ENCODE assay signal across 9 cellular contexts in genomic region chr6:16494781-16495180, GRCh38.
DNase-seq lines count a peak whose midpoint lies in the region; ATAC-seq and TF ChIP-seq lines count a peak whose summit lies in the region.
"Had no signal": no experiment of that assay in that cellular context is flagged by ENCODE, and none has a peak within 500 bp of the region (broad histone marks: within the 10 kb centered on the region; RNA-seq: fewer than 3 reads in every experiment).

No MANE protein-coding gene starts in this region.

- no peak overlapping the region for H3K4me3 ChIP-seq in IMR-90 (ENCODE audit: insufficient read depth, low read depth, low read length)

- peaks cover 1% of the 10 kb centered on the region; the same call in 1 of the 2 replicates for H3K36me3 ChIP-seq in IMR-90 (ENCODE audit: control insufficient read depth, insufficient read depth, low read length)

- H3T11ph ChIP-seq in H9 (ENCODE audit: low read length): no peak overlapping the region

- 100% methylated on average over 1 of the region's 3 CpGs; no CpG with 5 or more reads in 1 of the 2 experiments for WGBS in IMR-90 (ENCODE audit: extremely low coverage in 2 of 2, insufficient read length in 1 of 2), 2 experiments
- no CpG with 5 or more reads among the region's 3 CpGs for WGBS in H9 (ENCODE audit: extremely low coverage, insufficient read length, low lambda C conversion rate)

- H3K27ac Mint-ChIP-seq in H9 (peak overlapping the region in 1 of 3 experiments; percentile 4; a peak in 1 of 7 replicates), immature natural killer cell (peak overlapping the region in 2 of 6 donors; percentile 16 to 44)

- H4K5ac ChIP-seq in IMR-90 (ENCODE audit: low read depth, low read length): no peak overlapping the region
- H4K5ac ChIP-seq in H9 (ENCODE audit: insufficient read length, low read depth, low read length): no peak overlapping the region

- H4K91ac ChIP-seq in IMR-90 (ENCODE audit: insufficient read depth, low read depth, low read length) (no peak overlapping the region), H9 (ENCODE audit: insufficient read length, low read depth, low read length) (no peak overlapping the region)

- H3K18ac ChIP-seq in IMR-90 (ENCODE audit: low read depth, low read length): no peak overlapping the region
- H3K18ac ChIP-seq in H9 (ENCODE audit: insufficient read length, low read depth, low read length): no peak overlapping the region

- H2AK5ac ChIP-seq in IMR-90 (ENCODE audit: low read depth, low read length) (no peak overlapping the region), H9 (ENCODE audit: insufficient read length, low read length) (no peak overlapping the region)

- H3K14ac ChIP-seq in IMR-90 (replicated peaks; ENCODE audit: low read depth, low read length): no peak overlapping the region
- no peak overlapping the region for H3K14ac ChIP-seq in H9 (ENCODE audit: insufficient read depth, low read length)

- dilution Hi-C loops in IMR-90 (cut with HindIII; ENCODE audit: low sequenced_read_pairs, unreplicated experiment): no loop called here

- H3K9me3 Mint-ChIP-seq in H9 (peaks cover 7% of the 10 kb centered on the region in 2 experiments; a peak in 4 of 5 replicates), immature natural killer cell (no peaks in the 10 kb centered on the region)

- ATAC-seq in GM18858 (IDR thresholded peaks at IDR 0.05; ENCODE audit: unreplicated experiment) (peak; percentile 83), GM21737 (IDR thresholded peaks at IDR 0.05; ENCODE audit: unreplicated experiment) (peak; percentile 80), IMR-90 (ENCODE audit: low read depth) (no peak)

- peaks cover 8% of the 10 kb centered on the region for H3K4me1 ChIP-seq in IMR-90 (ENCODE audit: control insufficient read depth, insufficient read depth, low read length)
- peaks cover 4% of the 10 kb centered on the region; the same call in 1 of the 2 replicates for H3K4me1 ChIP-seq in H9 (ENCODE audit: insufficient read depth, low read length)

- intact Hi-C loops in IMR-90 (cut with micrococcal nuclease): loop anchor here (5.0 kb wide), 1 partner anchor 162 kb away; no protein-coding TSS in a partner anchor

- H3K4me1 Mint-ChIP-seq in H9: peaks cover 32 to 44% of the 10 kb centered on the region in 2 experiments
- peaks cover 10 to 20% of the 10 kb centered on the region in 2 donors for H3K4me1 Mint-ChIP-seq in immature natural killer cell

- CTCF ChIA-PET in IMR-90 (lab: Yijun Ruan, JAX): interaction anchor here (0.8 kb wide), 1 partner anchor 16 kb away, joined by 3 read pairs; no protein-coding TSS in a partner anchor

- H3K56ac ChIP-seq in IMR-90 (ENCODE audit: extremely low read depth, insufficient read depth, low read length): no peak overlapping the region
- H3K56ac ChIP-seq in H9 (ENCODE audit: insufficient read length, low read depth, low read length): no peak overlapping the region

- H4K8ac ChIP-seq in IMR-90 (ENCODE audit: low read depth in 2 of 2, low read length in 2 of 2) (no peak overlapping the region), H9 (replicated peaks; ENCODE audit: insufficient read length, low read depth, low read length) (no peak overlapping the region)

- DNase-seq in IMR-90 (peak; percentile 31), iris pigment epithelial cell (ENCODE audit: low read depth) (peak; percentile 22), H9 (no peak), putamen (ENCODE audit: low spot score) (no peak), immature natural killer cell (no peak), NCI-H1436 (lab: John Stamatoyannopoulos, UW) (no peak)
- DNase-seq: activated effector memory CD4-positive, alpha-beta T cell treated with anti-CD3 and anti-CD28 coated beads, Interleukin-2, amount 50 U/mL, for 16 hours had no signal

- H2BK12ac ChIP-seq in H9 (ENCODE audit: insufficient read length, low read depth, low read length): no peak overlapping the region

- H2BK15ac ChIP-seq in IMR-90 (ENCODE audit: low read depth, low read length) (no peak overlapping the region), H9 (ENCODE audit: low read depth, low read length) (no peak overlapping the region)

- H3K23ac ChIP-seq in IMR-90 (ENCODE audit: low read depth, low read length) (no peak overlapping the region), H9 (ENCODE audit: insufficient read length, low read depth, low read length) (no peak overlapping the region)

- no peak overlapping the region for H3K27ac ChIP-seq in IMR-90 (ENCODE audit: insufficient read depth, low read length)
- H3K27ac ChIP-seq in H9 (ENCODE audit: insufficient read length, low read depth, low read length): no peak overlapping the region

- H4K20me1 ChIP-seq in IMR-90 (ENCODE audit: insufficient read depth, low read length): no peaks in the 10 kb centered on the region
- no peaks in the 10 kb centered on the region for H4K20me1 ChIP-seq in H9 (ENCODE audit: control insufficient read depth, insufficient read depth, insufficient read length)

- no peaks in the 10 kb centered on the region for H3K23me2 ChIP-seq in H9 (ENCODE audit: insufficient read length, low read depth, low read length, poor library complexity, severe bottlenecking)

- TF ChIP-seq CTCF in IMR-90 (conservative IDR thresholded peaks at IDR 0.05; ENCODE audit: low read depth, low read length) (no peak), H9 (conservative IDR thresholded peaks at IDR 0.05) (no peak)

- no peak overlapping the region for H2BK20ac ChIP-seq in IMR-90 (ENCODE audit: low read depth, low read length)
- no peak overlapping the region for H2BK20ac ChIP-seq in H9 (ENCODE audit: low read depth, low read length, poor library complexity, severe bottlenecking)

- H3K36me3 Mint-ChIP-seq in H9 (ENCODE audit: insufficient read depth in 1 of 3, low read depth in 3 of 3) (peaks cover 1 to 10% (median 7%) of the 10 kb centered on the region in 3 experiments; a peak in 3 of 7 replicates), immature natural killer cell (peaks cover 0 to 17% (median 10%) of the 10 kb centered on the region in 3 donors)

- H2AK9ac ChIP-seq in IMR-90 (replicated peaks; ENCODE audit: low read depth, low read length, poor library complexity): no peak overlapping the region

- H3K79me1 ChIP-seq in IMR-90 (ENCODE audit: low read depth in 1 of 2, low read length in 2 of 2): peaks cover 0 to 8% of the 10 kb centered on the region in 2 experiments; a peak in 3 of 4 replicates
- no peaks in the 10 kb centered on the region for H3K79me1 ChIP-seq in H9 (ENCODE audit: insufficient read depth, low read depth, low read length, poor library complexity, severe bottlenecking)

- in situ Hi-C loops in IMR-90 (cut with MboI; ENCODE audit: low sequenced_read_pairs): no loop called here

- no peak overlapping the region for H3K4ac ChIP-seq in IMR-90 (ENCODE audit: low read depth, low read length)
- no peak overlapping the region for H3K4ac ChIP-seq in H9 (ENCODE audit: low read depth, low read length)

- H3K4me3 Mint-ChIP-seq in H9 (no peak overlapping the region), immature natural killer cell (no peak overlapping the region)

- H3K4me2 ChIP-seq in IMR-90 (ENCODE audit: low read depth, low read length) (no peak overlapping the region), H9 (ENCODE audit: insufficient read depth, insufficient read length, low read length) (no peak overlapping the region)

- no peak for TF ChIP-seq POLR2A in IMR-90 (IDR thresholded peaks at IDR 0.05; ENCODE audit: low read depth, low read length)

- no TSS peak for BruUV-seq in IMR-90 (replicated peaks; lab: Mats Ljungman, UMichigan)

- no peak for TF ChIP-seq RAD21 in IMR-90 (IDR thresholded peaks at IDR 0.05; ENCODE audit: low read length)

- H3K27me3 ChIP-seq in IMR-90 (ENCODE audit: control insufficient read depth, insufficient read depth, low read length) (no peaks in the 10 kb centered on the region), H9 (ENCODE audit: insufficient read depth, low read length) (no peaks in the 10 kb centered on the region)

- H2BK5ac ChIP-seq in IMR-90 (ENCODE audit: low read depth, low read length, poor library complexity, severe bottlenecking) (no peak overlapping the region), H9 (ENCODE audit: insufficient read length, low read length) (no peak overlapping the region)

- H3K27me3 Mint-ChIP-seq in H9 (ENCODE audit: low read depth) (no peaks in the 10 kb centered on the region), immature natural killer cell (ENCODE audit: low read depth in 3 of 3) (peaks cover 0 to 2% (median 0%) of the 10 kb centered on the region in 3 donors)

- H3K79me2 ChIP-seq in H9 (ENCODE audit: insufficient read depth, low read length): no peaks in the 10 kb centered on the region

- H2AFZ ChIP-seq in IMR-90 (replicated peaks; ENCODE audit: low read length, poor library complexity) (no peak overlapping the region), H9 (ENCODE audit: low read length) (no peak overlapping the region)

- POLR2A ChIA-PET in IMR-90 (lab: Charles Lee; ENCODE audit: unreplicated experiment): no interaction called here

- H2BK120ac ChIP-seq in IMR-90 (ENCODE audit: low read depth, low read length) (no peak overlapping the region), H9 (ENCODE audit: low read depth, low read length, poor library complexity, severe bottlenecking) (no peak overlapping the region)

- peaks cover 2% of the 10 kb centered on the region; the same call in 1 of the 2 replicates for H3K9me1 ChIP-seq in IMR-90 (ENCODE audit: insufficient read depth, low read length)

- H3K9ac ChIP-seq in IMR-90 (ENCODE audit: low read depth, low read length) (no peak overlapping the region), H9 (ENCODE audit: extremely low read depth, insufficient read length, low read length) (no peak overlapping the region)

- H3K9me3 ChIP-seq in IMR-90 (ENCODE audit: control insufficient read depth, insufficient read depth, low read length) (no peaks in the 10 kb centered on the region), H9 (ENCODE audit: control insufficient read depth, low read depth, low read length) (no peaks in the 10 kb centered on the region)

TF ChIP-seq in IMR-90, 13 proteins besides CTCF, POLR2A, EP300 and RAD21:
- TF ChIP-seq MXI1 (IDR thresholded peaks at IDR 0.05; ENCODE audit: borderline replicate concordance, low read depth, low read length) (no peak), CHD1 (IDR thresholded peaks at IDR 0.05; ENCODE audit: low read depth, low read length) (no peak), MAZ (IDR thresholded peaks at IDR 0.05; ENCODE audit: borderline replicate concordance, low read depth, low read length) (no peak), CEBPB (IDR thresholded peaks at IDR 0.05; ENCODE audit: low read depth, low read length) (no peak), NFE2L2 (IDR thresholded peaks at IDR 0.05; ENCODE audit: low read depth, low read length) (no peak)

Comparison
In these comparisons a context has a peak if more than half of its experiments do, and no peak if none do; other contexts are left out.
1. DNase-seq: peak in IMR-90 (single experiment) and iris pigment epithelial cell (single experiment); none in H9 (single experiment), putamen (single experiment), immature natural killer cell (0 of 3) and NCI-H1436 (single experiment).